ENCODE assay signal across 14 cellular contexts in the genomic region with DNA sequence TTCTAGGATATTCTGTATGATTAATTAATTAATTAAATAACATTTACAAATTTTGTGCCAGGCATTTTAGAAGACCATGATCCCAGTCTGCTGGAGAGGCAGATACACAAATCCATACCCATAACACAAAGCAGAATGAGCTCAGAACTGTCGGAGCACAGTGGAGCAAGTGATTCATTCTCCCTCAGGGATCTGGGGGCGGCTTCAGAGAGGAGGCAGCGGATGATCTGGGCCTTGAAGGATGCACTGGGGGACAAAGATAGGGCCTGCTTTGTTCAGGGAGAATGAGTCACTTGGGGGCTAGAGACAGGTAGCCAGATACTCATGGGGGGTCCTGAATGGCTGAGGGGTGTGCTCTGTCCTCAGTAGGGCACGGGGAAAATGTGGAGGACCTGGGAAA. TPM values are rescaled to one million over a fixed set of nuclear protein-coding genes. Genes with fewer than 3 reads are reported as not detected.
DNase-seq lines count a peak whose midpoint lies in the region; ATAC-seq and TF ChIP-seq lines count a peak whose summit lies in the region.
"Had no signal": no experiment of that assay in that cellular context is flagged by ENCODE, and none has a peak within 500 bp of the region (broad histone marks: within the 10 kb centered on the region; RNA-seq: fewer than 3 reads in every experiment).

No MANE protein-coding gene starts in this region.

- peaks cover 16% of the 10 kb centered on the region for H3K27me3 ChIP-seq in left ventricle myocardium inferior (ENCODE audit: low read depth)
- no peaks in the 10 kb centered on the region for H3K27me3 ChIP-seq in thoracic aorta (replicated peaks; ENCODE audit: insufficient read depth)
- H3K27me3 ChIP-seq: ovary, testis had no signal

- no peak overlapping the region for H3K4me3 ChIP-seq in cardiac fibroblast (replicated peaks in 1 of 2; ENCODE audit: low read depth in 2 of 2, low read length in 2 of 2)
- H3K4me3 ChIP-seq in left ventricle myocardium inferior: no peak overlapping the region
- H3K4me3 ChIP-seq in thoracic aorta: no peak overlapping the region
- H3K4me3 ChIP-seq: HAP-1, ovary, testis had no signal

- no peak for ATAC-seq in thoracic aorta (ENCODE audit: insufficient number of reproducible peaks, low FRiP score, low read depth)
- ATAC-seq in activated naive CD8-positive, alpha-beta T cell treated with anti-CD3 and anti-CD28 coated beads, Interleukin-2, amount 50 U/mL, for 24 hours: no peak
- ATAC-seq in activated CD8-positive, alpha-beta memory T cell treated with anti-CD3 and anti-CD28 coated beads, Interleukin-2, amount 10 ng/mL, durations not matched to agents 7 days and 5 days: no peak
- no peak for ATAC-seq in HG03342 (IDR thresholded peaks at IDR 0.05; ENCODE audit: unreplicated experiment)

- H3K27me3 Mint-ChIP-seq in activated naive CD8-positive, alpha-beta T cell treated with anti-CD3 and anti-CD28 coated beads, Interleukin-2, amount 50 U/mL, for 24 hours: peaks cover 4% of the 10 kb centered on the region
- H3K27me3 Mint-ChIP-seq in activated CD8-positive, alpha-beta memory T cell treated with anti-CD3 and anti-CD28 coated beads, Interleukin-2, amount 10 ng/mL, durations not matched to agents 7 days and 5 days: peaks cover 5% of the 10 kb centered on the region

- no peak overlapping the region for H3K4me3 Mint-ChIP-seq in activated naive CD8-positive, alpha-beta T cell treated with anti-CD3 and anti-CD28 coated beads, Interleukin-2, amount 50 U/mL, for 24 hours
- no peak overlapping the region for H3K4me3 Mint-ChIP-seq in activated CD8-positive, alpha-beta memory T cell treated with anti-CD3 and anti-CD28 coated beads, Interleukin-2, amount 10 ng/mL, durations not matched to agents 7 days and 5 days
- H3K4me3 Mint-ChIP-seq: endodermal cell had no signal

- DNase-seq in LHCN-M2 (ENCODE audit: low read depth) (peak; percentile 18), cardiac fibroblast (ENCODE audit: low read depth in 2 of 2) (peak; percentile 62 to 70), left ventricle myocardium inferior (peak; percentile 30), thoracic aorta (ENCODE audit: low spot score) (no peak), substantia nigra (lab: John Stamatoyannopoulos, UW) (no peak)
- DNase-seq in activated naive CD8-positive, alpha-beta T cell treated with anti-CD3 and anti-CD28 coated beads, Interleukin-2, amount 50 U/mL, for 24 hours: no peak
- no peak for DNase-seq in activated CD8-positive, alpha-beta memory T cell treated with anti-CD3 and anti-CD28 coated beads, Interleukin-2, amount 10 ng/mL, durations not matched to agents 7 days and 5 days
- DNase-seq: endodermal cell, ovary, T-helper 1 cell, testis had no signal

- H3K9me3 ChIP-seq in left ventricle myocardium inferior (replicated peaks): no peaks in the 10 kb centered on the region
- H3K9me3 ChIP-seq in thoracic aorta: no peaks in the 10 kb centered on the region
- H3K9me3 ChIP-seq: HAP-1, ovary, testis had no signal

- TF ChIP-seq CTCF in cardiac fibroblast (IDR thresholded peaks at IDR 0.05; ENCODE audit: low read depth, low read length): no peak
- TF ChIP-seq CTCF in left ventricle myocardium inferior (IDR thresholded peaks at IDR 0.05; ENCODE audit: borderline replicate concordance): no peak
- no peak for TF ChIP-seq CTCF in thoracic aorta (IDR thresholded peaks at IDR 0.05)

- H3K36me3 ChIP-seq in left ventricle myocardium inferior (no peaks in the 10 kb centered on the region), thoracic aorta (no peaks in the 10 kb centered on the region)
- H3K36me3 ChIP-seq: HAP-1, ovary had no signal

- H3K4me1 ChIP-seq in left ventricle myocardium inferior: peaks cover 24% of the 10 kb centered on the region
- peaks cover 29 to 53% of the 10 kb centered on the region in 2 donors for H3K4me1 ChIP-seq in thoracic aorta (ENCODE audit: control insufficient read depth in 1 of 2, low read depth in 2 of 2)
- H3K4me1 ChIP-seq: HAP-1, testis had no signal

- no peak overlapping the region for H3K27ac Mint-ChIP-seq in activated naive CD8-positive, alpha-beta T cell treated with anti-CD3 and anti-CD28 coated beads, Interleukin-2, amount 50 U/mL, for 24 hours
- no peak overlapping the region for H3K27ac Mint-ChIP-seq in activated CD8-positive, alpha-beta memory T cell treated with anti-CD3 and anti-CD28 coated beads, Interleukin-2, amount 10 ng/mL, durations not matched to agents 7 days and 5 days
- H3K27ac Mint-ChIP-seq: endodermal cell had no signal

- H3K9me3 Mint-ChIP-seq in activated naive CD8-positive, alpha-beta T cell treated with anti-CD3 and anti-CD28 coated beads, Interleukin-2, amount 50 U/mL, for 24 hours: no peaks in the 10 kb centered on the region
- no peaks in the 10 kb centered on the region for H3K9me3 Mint-ChIP-seq in activated CD8-positive, alpha-beta memory T cell treated with anti-CD3 and anti-CD28 coated beads, Interleukin-2, amount 10 ng/mL, durations not matched to agents 7 days and 5 days (ENCODE audit: low read depth)
- H3K9me3 Mint-ChIP-seq: endodermal cell had no signal

- CTCF ChIA-PET in activated CD8-positive, alpha-beta memory T cell treated with anti-CD3 and anti-CD28 coated beads, Interleukin-2, amount 10 ng/mL, durations not matched to agents 7 days and 5 days (lab: Charles Lee): no interaction called here

- no peaks in the 10 kb centered on the region for H3K36me3 Mint-ChIP-seq in activated naive CD8-positive, alpha-beta T cell treated with anti-CD3 and anti-CD28 coated beads, Interleukin-2, amount 50 U/mL, for 24 hours (ENCODE audit: low read depth)
- no peaks in the 10 kb centered on the region for H3K36me3 Mint-ChIP-seq in activated CD8-positive, alpha-beta memory T cell treated with anti-CD3 and anti-CD28 coated beads, Interleukin-2, amount 10 ng/mL, durations not matched to agents 7 days and 5 days

- H3K4me1 Mint-ChIP-seq in activated naive CD8-positive, alpha-beta T cell treated with anti-CD3 and anti-CD28 coated beads, Interleukin-2, amount 50 U/mL, for 24 hours: no peaks in the 10 kb centered on the region
- peaks cover 3% of the 10 kb centered on the region for H3K4me1 Mint-ChIP-seq in activated CD8-positive, alpha-beta memory T cell treated with anti-CD3 and anti-CD28 coated beads, Interleukin-2, amount 10 ng/mL, durations not matched to agents 7 days and 5 days

- intact Hi-C loops in left ventricle myocardium inferior (cut with micrococcal nuclease): no loop called here

- H3K27ac ChIP-seq in left ventricle myocardium inferior (replicated peaks) (peak overlapping the region; percentile 42), thoracic aorta (peak overlapping the region; percentile 63 to 84), substantia nigra (ENCODE audit: low read depth, low read length, poor library complexity, severe bottlenecking) (no peak overlapping the region)
- H3K27ac ChIP-seq: ovary, testis had no signal

RNA-seq across cellular contexts. Expression of gene TRABD2B, which starts 50.9 kb away (rescaled TPM):
- not detected in 2 replicates for total RNA-seq in LHCN-M2 (2014; rRNA removed)
- polyA plus RNA-seq in LHCN-M2 (2012): not detected
- total RNA-seq in left ventricle myocardium inferior: 1.4 TPM
- 10 to 100 TPM in 1 of 2 donors, 1 to 10 TPM in 1; 3.8 to 10.7 TPM for total RNA-seq in thoracic aorta
- total RNA-seq in activated CD8-positive, alpha-beta memory T cell treated with anti-CD3 and anti-CD28 coated beads, Interleukin-2, amount 10 ng/mL, durations not matched to agents 7 days and 5 days: not detected
- total RNA-seq: M059J had no signal

Comparison
In these comparisons a context has a peak if more than half of its experiments do, and no peak if none do; other contexts are left out.
1. DNase-seq: peak in LHCN-M2 (single experiment), cardiac fibroblast (2 of 2) and left ventricle myocardium inferior (single experiment); none in thoracic aorta (single experiment), activated naive CD8-positive, alpha-beta T cell treated with anti-CD3 and anti-CD28 coated beads, Interleukin-2, amount 50 U/mL, for 24 hours (single experiment), activated CD8-positive, alpha-beta memory T cell treated with anti-CD3 and anti-CD28 coated beads, Interleukin-2, amount 10 ng/mL, durations not matched to agents 7 days and 5 days (single experiment) and substantia nigra (0 of 49).